ENCODE assay signal across 13 cellular contexts in the genomic region with DNA sequence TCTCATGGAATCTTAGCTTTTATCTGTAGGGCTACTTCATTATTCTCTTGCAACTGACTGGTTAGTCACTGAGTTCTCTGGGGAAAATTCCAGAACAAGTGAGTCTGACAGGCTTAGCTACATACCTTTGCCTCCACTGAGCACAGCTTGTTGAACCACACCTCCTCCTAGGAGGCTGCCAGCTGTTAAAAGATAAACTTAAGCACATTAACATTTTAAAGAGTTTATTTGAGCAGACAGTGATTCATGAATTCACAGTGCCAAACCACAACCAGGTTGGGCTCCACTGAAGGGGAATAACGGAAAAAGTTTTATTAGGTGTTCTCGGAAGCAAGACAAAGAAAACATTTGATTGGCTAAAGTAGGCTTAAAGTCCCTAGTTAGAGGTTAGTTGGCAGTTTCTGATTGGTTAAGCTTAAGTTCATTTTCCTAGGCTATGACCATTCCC. TPM values are rescaled to one million over a fixed set of nuclear protein-coding genes. Genes with fewer than 3 reads are reported as not detected.
DNase-seq lines count a peak whose midpoint lies in the region; ATAC-seq and TF ChIP-seq lines count a peak whose summit lies in the region.
"Had no signal": no experiment of that assay in that cellular context is flagged by ENCODE, and none has a peak within 500 bp of the region (broad histone marks: within the 10 kb centered on the region; RNA-seq: fewer than 3 reads in every experiment).

No MANE protein-coding gene starts in this region.

- H3K4me3 ChIP-seq in SJSA1: no peak overlapping the region
- H3K4me3 ChIP-seq in fibroblast of villous mesenchyme (ENCODE audit: low read depth, low read length): no peak overlapping the region

- H3K4me1 ChIP-seq in SJSA1 (replicated peaks): peaks cover 14% of the 10 kb centered on the region

- ATAC-seq in GM21825 (IDR thresholded peaks at IDR 0.05; ENCODE audit: unreplicated experiment): no peak
- ATAC-seq: natural killer cell treated with Interleukin-12 subunit alpha and Interleukin-12 subunit beta and Interleukin-15 and Interleukin-18, amount 100 ng/mL, for 72 hours had no signal

- peaks cover 3% of the 10 kb centered on the region for H3K9me3 ChIP-seq in SJSA1 (replicated peaks)

- H3K27me3 ChIP-seq in SJSA1 (replicated peaks): no peaks in the 10 kb centered on the region

- no peaks in the 10 kb centered on the region for H3K36me3 ChIP-seq in SJSA1

- no peak for TF ChIP-seq CTCF in fibroblast of villous mesenchyme (IDR thresholded peaks at IDR 0.05; ENCODE audit: insufficient read depth, low read depth, low read length)

- H3K27ac ChIP-seq in SJSA1: peak overlapping the region; percentile 54

- DNase-seq in GM04503 (ENCODE audit: low read depth): peak; percentile 59
- peak; percentile 59 to 61 for DNase-seq in SJSA1 (ENCODE audit: low read depth in 1 of 2, low spot score in 2 of 2)
- DNase-seq in fibroblast of villous mesenchyme (ENCODE audit: low read depth): peak; percentile 97
- DNase-seq in renal cortical epithelial cell (ENCODE audit: low read depth): peak; percentile 100
- DNase-seq in activated CD4-positive, CD25-positive, alpha-beta regulatory T cell (lab: John Stamatoyannopoulos, UW): no peak
- DNase-seq in activated CD8-positive, alpha-beta memory T cell treated with anti-CD3 and anti-CD28 coated beads, Interleukin-2, amount 50 U/mL, for 4 hours: no peak
- no peak for DNase-seq in Kasumi-1 (lab: John Stamatoyannopoulos, UW)
- DNase-seq: activated effector memory CD4-positive, alpha-beta T cell treated with anti-CD3 and anti-CD28 coated beads, Interleukin-2, amount 50 U/mL, for 16 hours; NCI-H748 treated with DMSO at 0.1 percent for 48 hours; T-helper 9 cell had no signal

RNA-seq across cellular contexts. Expression of a gene that starts 12.5 kb away (rescaled TPM):
- total RNA-seq in SJSA1 (2014; rRNA removed; shearing (Covaris generic)): not detected in 2 replicates
- total RNA-seq in fibroblast of villous mesenchyme (under 0.01 TPM in 1 of 2 replicates, not detected in the other), renal cortical epithelial cell (0.69 and 1.2 TPM in 2 replicates)
- total RNA-seq: endothelial cell of umbilical vein; natural killer cell treated with Interleukin-12 subunit alpha and Interleukin-12 subunit beta and Interleukin-15 and Interleukin-18, amount 100 ng/mL, for 72 hours had no signal

Comparison
In these comparisons a context has a peak if more than half of its experiments do, and no peak if none do; other contexts are left out.
1. DNase-seq: peak in GM04503 (single experiment), SJSA1 (2 of 2), fibroblast of villous mesenchyme (single experiment) and renal cortical epithelial cell (single experiment); none in activated CD4-positive, CD25-positive, alpha-beta regulatory T cell (0 of 4), activated CD8-positive, alpha-beta memory T cell treated with anti-CD3 and anti-CD28 coated beads, Interleukin-2, amount 50 U/mL, for 4 hours (single experiment) and Kasumi-1 (0 of 2).